In the genomic region with DNA sequence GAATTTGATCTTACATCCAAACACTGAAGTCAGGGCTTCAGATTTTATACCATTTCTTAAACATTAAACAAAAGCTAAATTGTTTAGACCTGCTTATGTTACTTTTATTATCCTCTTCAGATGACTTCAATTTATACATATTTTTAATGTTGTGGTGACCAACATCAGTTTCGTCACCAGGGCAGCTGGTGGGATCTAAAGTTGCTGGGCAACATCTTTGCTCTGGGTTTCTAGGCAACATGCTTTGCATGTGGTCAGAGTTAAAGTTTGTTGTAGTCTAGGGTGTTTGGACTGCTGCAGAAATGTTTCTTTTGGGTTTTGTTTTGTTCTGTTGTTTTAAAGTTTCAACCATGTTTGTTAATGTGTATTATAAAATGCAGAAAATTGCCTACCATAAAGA, we compare ENCODE assay signal across 26 cellular contexts. TPM values are rescaled to one million over a fixed set of nuclear protein-coding genes. Genes with fewer than 3 reads are reported as not detected.
"Had no signal": no experiment of that assay in that cellular context is flagged by ENCODE, and none has a peak within 500 bp of the region (broad histone marks: within the 10 kb centered on the region; RNA-seq: fewer than 3 reads in every experiment).

No MANE protein-coding gene starts in this region.

- H3K4me3 Mint-ChIP-seq: activated CD4-positive, alpha-beta memory T cell treated with anti-CD3 and anti-CD28 coated beads, Interleukin-2, amount 10 ng/mL, durations not matched to agents 7 days and 5 days; activated CD4-positive, alpha-beta T cell treated with anti-CD3 and anti-CD28 coated beads, Interleukin-2, amount 10 ng/mL, durations not matched to agents 24 days and 14 days; activated naive CD4-positive, alpha-beta T cell treated with anti-CD3 and anti-CD28 coated beads, Interleukin-2, amount 10 ng/mL, durations not matched to agents 7 days and 5 days; effector memory CD8-positive, alpha-beta T cell; mesothelial cell of epicardium; nephron; stimulated activated effector memory CD8-positive, alpha-beta T cell treated with anti-CD3 and anti-CD28 coated beads, Interleukin-12 subunit alpha, Interleukin-12 subunit beta, amount 100 ng/mL, for 72 hours had no signal

- H3K36me3 Mint-ChIP-seq: activated naive CD4-positive, alpha-beta T cell treated with anti-CD3 and anti-CD28 coated beads, Interleukin-2, amount 10 ng/mL, durations not matched to agents 7 days and 5 days; mesothelial cell of epicardium; stimulated activated effector memory CD8-positive, alpha-beta T cell treated with anti-CD3 and anti-CD28 coated beads, Interleukin-12 subunit alpha, Interleukin-12 subunit beta, amount 100 ng/mL, for 72 hours had no signal

- H3K27ac Mint-ChIP-seq: activated CD4-positive, alpha-beta memory T cell treated with anti-CD3 and anti-CD28 coated beads, Interleukin-2, amount 10 ng/mL, durations not matched to agents 7 days and 5 days; activated CD4-positive, alpha-beta T cell treated with anti-CD3 and anti-CD28 coated beads, Interleukin-2, amount 10 ng/mL, durations not matched to agents 24 days and 14 days; activated naive CD4-positive, alpha-beta T cell treated with anti-CD3 and anti-CD28 coated beads, Interleukin-2, amount 10 ng/mL, durations not matched to agents 7 days and 5 days; effector memory CD8-positive, alpha-beta T cell; mesothelial cell of epicardium; nephron; stimulated activated effector memory CD8-positive, alpha-beta T cell treated with anti-CD3 and anti-CD28 coated beads, Interleukin-12 subunit alpha, Interleukin-12 subunit beta, amount 100 ng/mL, for 72 hours had no signal

- H3K4me3 ChIP-seq: dorsolateral prefrontal cortex, esophagus squamous epithelium, pancreas, skin epidermis, stomach, suprapubic skin, transverse colon, uterus had no signal

- H3K9me3 Mint-ChIP-seq: activated CD4-positive, alpha-beta memory T cell treated with anti-CD3 and anti-CD28 coated beads, Interleukin-2, amount 10 ng/mL, durations not matched to agents 7 days and 5 days had no signal

- H3K4me1 Mint-ChIP-seq: activated CD4-positive, alpha-beta memory T cell treated with anti-CD3 and anti-CD28 coated beads, Interleukin-2, amount 10 ng/mL, durations not matched to agents 7 days and 5 days; activated CD4-positive, alpha-beta T cell treated with anti-CD3 and anti-CD28 coated beads, Interleukin-2, amount 10 ng/mL, durations not matched to agents 24 days and 14 days; activated naive CD4-positive, alpha-beta T cell treated with anti-CD3 and anti-CD28 coated beads, Interleukin-2, amount 10 ng/mL, durations not matched to agents 7 days and 5 days; nephron; stimulated activated effector memory CD8-positive, alpha-beta T cell treated with anti-CD3 and anti-CD28 coated beads, Interleukin-12 subunit alpha, Interleukin-12 subunit beta, amount 100 ng/mL, for 72 hours had no signal

- H3K27ac ChIP-seq: brain microvascular endothelial cell, dorsolateral prefrontal cortex, esophagus squamous epithelium, pancreas, skin epidermis, stomach, suprapubic skin, transverse colon, uterus, VCaP had no signal

- H3K9me3 ChIP-seq: esophagus squamous epithelium, pancreas, stomach, suprapubic skin, transverse colon, uterus had no signal

- H3K36me3 ChIP-seq: brain microvascular endothelial cell, esophagus squamous epithelium, pancreas, stomach, suprapubic skin, transverse colon, uterus had no signal

- H3K27me3 Mint-ChIP-seq: activated CD4-positive, alpha-beta memory T cell treated with anti-CD3 and anti-CD28 coated beads, Interleukin-2, amount 10 ng/mL, durations not matched to agents 7 days and 5 days; activated CD4-positive, alpha-beta T cell treated with anti-CD3 and anti-CD28 coated beads, Interleukin-2, amount 10 ng/mL, durations not matched to agents 24 days and 14 days; activated naive CD4-positive, alpha-beta T cell treated with anti-CD3 and anti-CD28 coated beads, Interleukin-2, amount 10 ng/mL, durations not matched to agents 7 days and 5 days; effector memory CD8-positive, alpha-beta T cell had no signal

- DNase-seq: activated CD4-positive, alpha-beta memory T cell treated with anti-CD3 and anti-CD28 coated beads, Interleukin-2, amount 10 ng/mL, durations not matched to agents 7 days and 5 days; activated CD4-positive, alpha-beta T cell treated with anti-CD3 and anti-CD28 coated beads, Interleukin-2, amount 10 ng/mL, durations not matched to agents 24 days and 14 days; activated effector memory CD4-positive, alpha-beta T cell treated with anti-CD3 and anti-CD28 coated beads, Interleukin-2, amount 50 U/mL, for 16 hours; activated naive CD4-positive, alpha-beta T cell treated with anti-CD3 and anti-CD28 coated beads, Interleukin-2, amount 10 ng/mL, durations not matched to agents 7 days and 5 days; aorta; brain microvascular endothelial cell; caudate nucleus; dorsolateral prefrontal cortex; effector memory CD8-positive, alpha-beta T cell; esophagus squamous epithelium; hypothalamus; left ventricle myocardium superior; mammary epithelial cell; pancreas; right cardiac atrium; stimulated activated CD4-positive, alpha-beta T cell treated with anti-CD3 and anti-CD28 coated beads, Interleukin-1b, Interleukin-23, amount 100 ng/mL, for 48 hours; stomach; transverse colon; uterus had no signal

- H3K4me1 ChIP-seq: esophagus squamous epithelium, pancreas, stomach, suprapubic skin, transverse colon, uterus had no signal

- H3K27me3 ChIP-seq: brain microvascular endothelial cell, dorsolateral prefrontal cortex, esophagus squamous epithelium, pancreas, stomach, suprapubic skin, transverse colon, uterus had no signal

RNA-seq across cellular contexts. Expression of a gene that starts 34.7 kb away (rescaled TPM):
- total RNA-seq: activated CD4-positive, alpha-beta memory T cell treated with anti-CD3 and anti-CD28 coated beads, Interleukin-2, amount 10 ng/mL, durations not matched to agents 7 days and 5 days; activated CD4-positive, alpha-beta T cell treated with anti-CD3 and anti-CD28 coated beads, Interleukin-2, amount 10 ng/mL, durations not matched to agents 24 days and 14 days; T-helper 2 cell treated with Interferon-gamma antibody and Interleukin-4, amounts not matched to agents 100 ng/mL and 5 ng/mL, for 36 hours had no signal
